10 cellular contexts compared by ENCODE assay signal in the genomic region with DNA sequence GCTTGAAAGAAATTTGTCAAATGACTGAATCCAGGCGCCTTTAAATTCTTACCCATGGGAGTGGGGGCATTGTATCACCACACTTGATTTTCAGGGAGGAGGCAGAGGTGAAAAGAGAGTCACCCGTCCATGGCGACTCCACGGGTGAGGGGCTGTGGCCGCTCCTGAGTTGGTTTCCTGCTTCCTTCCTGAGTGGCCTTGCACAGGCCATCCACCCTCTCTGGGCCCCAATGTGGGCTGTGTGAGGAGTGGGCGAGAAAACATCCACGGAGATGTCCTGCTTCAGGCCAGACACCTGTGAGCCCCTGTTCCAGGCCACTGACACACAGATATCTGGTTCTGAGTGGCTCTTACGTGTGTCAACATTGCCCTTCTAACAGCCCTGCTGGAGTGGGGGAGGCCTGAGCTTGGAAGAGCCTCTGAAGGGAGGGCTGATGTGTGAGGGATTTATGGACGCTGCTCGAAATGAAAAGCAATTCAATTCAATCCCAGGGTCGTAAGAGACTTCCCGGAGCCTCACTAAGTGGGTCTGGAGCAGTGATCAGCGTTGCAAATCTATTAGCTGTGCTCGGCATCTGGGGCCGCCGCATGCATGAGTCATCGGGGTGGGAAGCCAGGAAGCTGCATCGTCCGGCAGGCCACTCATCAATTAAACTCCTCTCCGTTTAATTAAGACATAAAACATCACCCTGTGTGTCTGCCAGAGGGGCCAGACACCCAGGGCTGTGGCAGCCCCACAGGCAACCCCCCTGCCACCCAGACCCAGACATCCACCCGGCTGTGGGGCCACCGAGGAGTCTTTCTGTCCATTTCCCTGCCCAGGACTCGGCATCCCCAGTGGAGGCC.
A peak's percentile ranks its signal among the peaks of the same experiment; 100 is the strongest.
DNase-seq lines count a peak whose midpoint lies in the region; ATAC-seq and TF ChIP-seq lines count a peak whose summit lies in the region.
"Had no signal": no experiment of that assay in that cellular context is flagged by ENCODE, and none has a peak within 500 bp of the region (broad histone marks: within the 10 kb centered on the region; RNA-seq: fewer than 3 reads in every experiment).

No MANE protein-coding gene starts in this region.

- CTCF ChIA-PET in HEK293 (lab: Yijun Ruan, JAX) = no interaction called here

- no peak overlapping the region for H3K4me3 ChIP-seq in HEK293 (ENCODE audit: low read depth, low read length)
- H3K4me3 ChIP-seq: skin epidermis had no signal

- H3K27ac ChIP-seq in HEK293 (ENCODE audit: extremely low read depth, low read depth, low read length) = no peak overlapping the region
- H3K27ac ChIP-seq: skin epidermis had no signal

- TF ChIP-seq CTCF in HEK293 (tag by site-specific recombination; IDR thresholded peaks at IDR 0.05) = no peak

- no peak for ATAC-seq in HG02763 (IDR thresholded peaks at IDR 0.05; ENCODE audit: unreplicated experiment)
- ATAC-seq: WTC11 had no signal

- H3K36me3 ChIP-seq in HEK293 (ENCODE audit: control insufficient read depth in 2 of 2, insufficient read depth in 1 of 2, low read length in 2 of 2) = no peaks in the 10 kb centered on the region

- DNase-seq in AG08395 (ENCODE audit: low spot score) = peak; percentile 90
- DNase-seq in SHP77 (lab: John Stamatoyannopoulos, UW) = peak; percentile 47 to 49
- DNase-seq in iris pigment epithelial cell (ENCODE audit: low read depth) = peak; percentile 60
- DNase-seq in NCI-H526 treated with DMSO at 0.1 percent for 48 hours (lab: John Stamatoyannopoulos, UW) = no peak
- DNase-seq in UCSD-AML1 (lab: John Stamatoyannopoulos, UW; ENCODE audit: unreplicated experiment) = no peak
- DNase-seq in stimulated activated CD4-positive, alpha-beta T cell treated with anti-CD3 and anti-CD28 coated beads, Interleukin-4, amount 100 ng/mL, for 4 hours = no peak

- H3K4me1 ChIP-seq in HEK293 (ENCODE audit: control insufficient read depth, insufficient read depth, low read length) = no peaks in the 10 kb centered on the region

- H3K9me3 ChIP-seq in HEK293 (ENCODE audit: control insufficient read depth, insufficient read depth, low read depth, low read length) = no peaks in the 10 kb centered on the region

- POLR2A ChIA-PET in HEK293 (lab: Yijun Ruan, JAX) = interaction anchor here (0.6 kb wide), 1 partner anchor 76 kb away, joined by 4 read pairs; no protein-coding TSS in a partner anchor

TF ChIP-seq in HEK293, 187 proteins besides CTCF, POLR2A, EP300 and RAD21 (continues in another document):
- no peak for TF ChIP-seq KLF16 (tag by site-specific recombination; IDR thresholded peaks at IDR 0.05)
- no peak for TF ChIP-seq ZNF670 (tag by site-specific recombination; IDR thresholded peaks at IDR 0.05; ENCODE audit: low read depth)
- TF ChIP-seq, protein P1, sequence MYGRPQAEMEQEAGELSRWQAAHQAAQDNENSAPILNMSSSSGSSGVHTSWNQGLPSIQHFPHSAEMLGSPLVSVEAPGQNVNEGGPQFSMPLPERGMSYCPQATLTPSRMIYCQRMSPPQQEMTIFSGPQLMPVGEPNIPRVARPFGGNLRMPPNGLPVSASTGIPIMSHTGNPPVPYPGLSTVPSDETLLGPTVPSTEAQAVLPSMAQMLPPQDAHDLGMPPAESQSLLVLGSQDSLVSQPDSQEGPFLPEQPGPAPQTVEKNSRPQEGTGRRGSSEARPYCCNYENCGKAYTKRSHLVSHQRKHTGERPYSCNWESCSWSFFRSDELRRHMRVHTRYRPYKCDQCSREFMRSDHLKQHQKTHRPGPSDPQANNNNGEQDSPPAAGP (tag by site-specific recombination; IDR thresholded peaks at IDR 0.05) = no peak
- TF ChIP-seq, protein P2, sequence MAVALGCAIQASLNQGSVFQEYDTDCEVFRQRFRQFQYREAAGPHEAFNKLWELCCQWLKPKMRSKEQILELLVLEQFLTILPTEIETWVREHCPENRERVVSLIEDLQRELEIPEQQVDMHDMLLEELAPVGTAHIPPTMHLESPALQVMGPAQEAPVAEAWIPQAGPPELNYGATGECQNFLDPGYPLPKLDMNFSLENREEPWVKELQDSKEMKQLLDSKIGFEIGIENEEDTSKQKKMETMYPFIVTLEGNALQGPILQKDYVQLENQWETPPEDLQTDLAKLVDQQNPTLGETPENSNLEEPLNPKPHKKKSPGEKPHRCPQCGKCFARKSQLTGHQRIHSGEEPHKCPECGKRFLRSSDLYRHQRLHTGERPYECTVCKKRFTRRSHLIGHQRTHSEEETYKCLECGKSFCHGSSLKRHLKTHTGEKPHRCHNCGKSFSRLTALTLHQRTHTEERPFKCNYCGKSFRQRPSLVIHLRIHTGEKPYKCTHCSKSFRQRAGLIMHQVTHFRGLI (tag by site-specific recombination; IDR thresholded peaks at IDR 0.05) = no peak
- TF ChIP-seq, protein P3, sequence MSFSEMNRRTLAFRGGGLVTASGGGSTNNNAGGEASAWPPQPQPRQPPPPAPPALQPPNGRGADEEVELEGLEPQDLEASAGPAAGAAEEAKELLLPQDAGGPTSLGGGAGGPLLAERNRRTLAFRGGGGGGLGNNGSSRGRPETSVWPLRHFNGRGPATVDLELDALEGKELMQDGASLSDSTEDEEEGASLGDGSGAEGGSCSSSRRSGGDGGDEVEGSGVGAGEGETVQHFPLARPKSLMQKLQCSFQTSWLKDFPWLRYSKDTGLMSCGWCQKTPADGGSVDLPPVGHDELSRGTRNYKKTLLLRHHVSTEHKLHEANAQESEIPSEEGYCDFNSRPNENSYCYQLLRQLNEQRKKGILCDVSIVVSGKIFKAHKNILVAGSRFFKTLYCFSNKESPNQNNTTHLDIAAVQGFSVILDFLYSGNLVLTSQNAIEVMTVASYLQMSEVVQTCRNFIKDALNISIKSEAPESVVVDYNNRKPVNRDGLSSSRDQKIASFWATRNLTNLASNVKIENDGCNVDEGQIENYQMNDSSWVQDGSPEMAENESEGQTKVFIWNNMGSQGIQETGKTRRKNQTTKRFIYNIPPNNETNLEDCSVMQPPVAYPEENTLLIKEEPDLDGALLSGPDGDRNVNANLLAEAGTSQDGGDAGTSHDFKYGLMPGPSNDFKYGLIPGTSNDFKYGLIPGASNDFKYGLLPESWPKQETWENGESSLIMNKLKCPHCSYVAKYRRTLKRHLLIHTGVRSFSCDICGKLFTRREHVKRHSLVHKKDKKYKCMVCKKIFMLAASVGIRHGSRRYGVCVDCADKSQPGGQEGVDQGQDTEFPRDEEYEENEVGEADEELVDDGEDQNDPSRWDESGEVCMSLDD (tag by site-specific recombination; IDR thresholded peaks at IDR 0.05) = no peak
- TF ChIP-seq GLIS1 (tag by site-specific recombination; IDR thresholded peaks at IDR 0.05) = peak; percentile 80
- no peak for TF ChIP-seq ZNF510 (tag by site-specific recombination; IDR thresholded peaks at IDR 0.05; ENCODE audit: insufficient replicate concordance)
- TF ChIP-seq, protein P4, sequence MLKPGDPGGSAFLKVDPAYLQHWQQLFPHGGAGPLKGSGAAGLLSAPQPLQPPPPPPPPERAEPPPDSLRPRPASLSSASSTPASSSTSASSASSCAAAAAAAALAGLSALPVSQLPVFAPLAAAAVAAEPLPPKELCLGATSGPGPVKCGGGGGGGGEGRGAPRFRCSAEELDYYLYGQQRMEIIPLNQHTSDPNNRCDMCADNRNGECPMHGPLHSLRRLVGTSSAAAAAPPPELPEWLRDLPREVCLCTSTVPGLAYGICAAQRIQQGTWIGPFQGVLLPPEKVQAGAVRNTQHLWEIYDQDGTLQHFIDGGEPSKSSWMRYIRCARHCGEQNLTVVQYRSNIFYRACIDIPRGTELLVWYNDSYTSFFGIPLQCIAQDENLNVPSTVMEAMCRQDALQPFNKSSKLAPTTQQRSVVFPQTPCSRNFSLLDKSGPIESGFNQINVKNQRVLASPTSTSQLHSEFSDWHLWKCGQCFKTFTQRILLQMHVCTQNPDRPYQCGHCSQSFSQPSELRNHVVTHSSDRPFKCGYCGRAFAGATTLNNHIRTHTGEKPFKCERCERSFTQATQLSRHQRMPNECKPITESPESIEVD (tag by site-specific recombination; IDR thresholded peaks at IDR 0.05) = no peak
- no peak for TF ChIP-seq ZNF621 (tag by site-specific recombination; IDR thresholded peaks at IDR 0.05)
- peak; percentile 56; the same call in 1 of the 2 replicates for TF ChIP-seq GLIS2 (tag by site-specific recombination; IDR thresholded peaks at IDR 0.05)
- peak; percentile 89 for TF ChIP-seq ZNF341 (tag by site-specific recombination; IDR thresholded peaks at IDR 0.05; ENCODE audit: low read depth)
- no peak for TF ChIP-seq ZNF24 (tag by site-specific recombination; IDR thresholded peaks at IDR 0.05)
- TF ChIP-seq ZBTB17 (tag by site-specific recombination; IDR thresholded peaks at IDR 0.05) = 0 out of 2 replicates have a peak, but pooled peaks have one; percentile 27
- no peak for TF ChIP-seq KLF7 (tag by site-specific recombination; IDR thresholded peaks at IDR 0.05; ENCODE audit: borderline replicate concordance)
- TF ChIP-seq ZBTB20 (tag by site-specific recombination; IDR thresholded peaks at IDR 0.05) = peak; percentile 67
- TF ChIP-seq, protein P5, sequence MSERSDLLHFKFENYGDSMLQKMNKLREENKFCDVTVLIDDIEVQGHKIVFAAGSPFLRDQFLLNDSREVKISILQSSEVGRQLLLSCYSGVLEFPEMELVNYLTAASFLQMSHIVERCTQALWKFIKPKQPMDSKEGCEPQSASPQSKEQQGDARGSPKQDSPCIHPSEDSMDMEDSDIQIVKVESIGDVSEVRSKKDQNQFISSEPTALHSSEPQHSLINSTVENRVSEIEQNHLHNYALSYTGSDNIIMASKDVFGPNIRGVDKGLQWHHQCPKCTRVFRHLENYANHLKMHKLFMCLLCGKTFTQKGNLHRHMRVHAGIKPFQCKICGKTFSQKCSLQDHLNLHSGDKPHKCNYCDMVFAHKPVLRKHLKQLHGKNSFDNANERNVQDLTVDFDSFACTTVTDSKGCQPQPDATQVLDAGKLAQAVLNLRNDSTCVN (tag by site-specific recombination; optimal IDR thresholded peaks at IDR 0.05) = no peak
- peak; percentile 38; the same call in 1 of the 2 replicates for TF ChIP-seq ZNF600 (tag by site-specific recombination; IDR thresholded peaks at IDR 0.05)
- TF ChIP-seq TRIM28 (IDR thresholded peaks at IDR 0.05; ENCODE audit: borderline replicate concordance, low read length) = peak; percentile 20; the same call in 1 of the 2 replicates
- TF ChIP-seq KLF1 (tag by site-specific recombination; IDR thresholded peaks at IDR 0.05) = no peak

Comparison
In these comparisons a context has a peak if more than half of its experiments do, and no peak if none do; other contexts are left out.
1. DNase-seq: peak in AG08395 (single experiment), SHP77 (2 of 2) and iris pigment epithelial cell (single experiment); none in NCI-H526 treated with DMSO at 0.1 percent for 48 hours (single experiment), UCSD-AML1 (single experiment) and stimulated activated CD4-positive, alpha-beta T cell treated with anti-CD3 and anti-CD28 coated beads, Interleukin-4, amount 100 ng/mL, for 4 hours (0 of 2).